24 cellular contexts compared by ENCODE assay signal in the genomic region with DNA sequence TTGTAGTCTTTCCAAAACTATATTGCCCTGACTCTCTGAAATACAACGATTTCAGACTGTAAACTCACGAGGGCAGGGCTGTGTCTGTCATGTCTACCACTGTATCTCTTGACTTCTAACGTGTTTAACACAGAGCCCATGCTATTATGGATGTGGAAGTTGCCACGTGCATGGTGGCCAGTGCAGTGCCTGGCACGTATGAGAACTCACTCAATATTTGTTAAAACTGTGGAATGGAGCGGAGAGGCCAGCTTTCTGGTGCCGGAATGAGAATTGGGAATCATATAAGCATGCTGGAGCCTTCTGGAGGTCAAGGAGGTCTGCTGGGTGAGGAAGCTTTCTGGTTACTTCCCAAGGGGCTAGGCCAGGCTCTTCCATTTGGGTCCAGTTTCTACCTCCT.
"Had no signal": no experiment of that assay in that cellular context is flagged by ENCODE, and none has a peak within 500 bp of the region (broad histone marks: within the 10 kb centered on the region; RNA-seq: fewer than 3 reads in every experiment).

No MANE protein-coding gene starts in this region.

- FAIRE-seq: endometrium, frontal cortex, keratinocyte had no signal

- DNase-seq: activated B cell treated with CpG ODN at 0.5 μM for 24 hours; activated CD4-positive, alpha-beta T cell treated with anti-CD3 and anti-CD28 coated beads, Interleukin-2, amount 50 U/mL, for 1 hour; activated CD8-positive, alpha-beta T cell treated with anti-CD3 and anti-CD28 coated beads for 36 hours; activated gamma-delta T cell; activated naive CD8-positive, alpha-beta T cell treated with anti-CD3 and anti-CD28 coated beads, Interleukin-2, amount 50 U/mL, for 24 hours; activated T-cell treated with anti-CD3 and anti-CD28 coated beads for 4 hours; amygdala; central memory CD4-positive, alpha-beta T cell; effector CD4-positive, alpha-beta T cell; left cardiac atrium; mammary epithelial cell; naive B cell; nephron progenitor cell; retina; stimulated activated naive CD4-positive, alpha-beta T cell treated with Interleukin-2 at 50 U/mL for 16 hours; T-cell; transverse colon had no signal

- H3K9me3 Mint-ChIP-seq: activated naive CD4-positive, alpha-beta T cell treated with anti-CD3 and anti-CD28 coated beads, Interleukin-2, amount 50 U/mL, for 24 hours had no signal

- H3K4me1 Mint-ChIP-seq: activated B cell treated with CpG ODN at 0.5 μM for 24 hours, naive B cell had no signal

- ATAC-seq: activated CD8-positive, alpha-beta T cell treated with anti-CD3 and anti-CD28 coated beads for 36 hours; activated naive CD8-positive, alpha-beta T cell treated with anti-CD3 and anti-CD28 coated beads, Interleukin-2, amount 50 U/mL, for 24 hours; T-cell had no signal

- H3K27ac Mint-ChIP-seq: activated B cell treated with CpG ODN at 0.5 μM for 24 hours; activated CD8-positive, alpha-beta T cell treated with anti-CD3 and anti-CD28 coated beads for 36 hours; activated naive CD4-positive, alpha-beta T cell treated with anti-CD3 and anti-CD28 coated beads, Interleukin-2, amount 50 U/mL, for 24 hours; activated naive CD8-positive, alpha-beta T cell treated with anti-CD3 and anti-CD28 coated beads, Interleukin-2, amount 50 U/mL, for 24 hours; dendritic cell treated with granulocyte-macrophage colony-stimulating factor and Interleukin-4, amounts not matched to agents 40 ng/mL and 50 ng/mL, for 4 days; mesothelial cell of epicardium; naive B cell; nephron progenitor cell; progenitor cell of endocrine pancreas; T-cell had no signal

- H3K4me3 Mint-ChIP-seq: activated B cell treated with CpG ODN at 0.5 μM for 24 hours; activated CD8-positive, alpha-beta T cell treated with anti-CD3 and anti-CD28 coated beads for 36 hours; activated naive CD4-positive, alpha-beta T cell treated with anti-CD3 and anti-CD28 coated beads, Interleukin-2, amount 50 U/mL, for 24 hours; activated naive CD8-positive, alpha-beta T cell treated with anti-CD3 and anti-CD28 coated beads, Interleukin-2, amount 50 U/mL, for 24 hours; dendritic cell treated with granulocyte-macrophage colony-stimulating factor and Interleukin-4, amounts not matched to agents 40 ng/mL and 50 ng/mL, for 4 days; mesothelial cell of epicardium; naive B cell; nephron progenitor cell; T-cell had no signal
